ENCODE assay signal across 18 cellular contexts in genomic region chr16:54266363-54266955, GRCh38. TPM values are rescaled to one million over a fixed set of nuclear protein-coding genes. Genes with fewer than 3 reads are reported as not detected.
A peak's percentile ranks its signal among the peaks of the same experiment; 100 is the strongest.
DNase-seq lines count a peak whose midpoint lies in the region; ATAC-seq and TF ChIP-seq lines count a peak whose summit lies in the region.
"Had no signal": no experiment of that assay in that cellular context is flagged by ENCODE, and none has a peak within 500 bp of the region (broad histone marks: within the 10 kb centered on the region; RNA-seq: fewer than 3 reads in every experiment).

No MANE protein-coding gene starts in this region.

- 0 out of 2 replicates have a peak overlapping the region, but pooled peaks have one; percentile 7 for H3K4me2 ChIP-seq in PC-9

- DNase-seq in EH (ENCODE audit: low read depth), result peak; percentile 21
- DNase-seq in PC-9, result peak in 1 of 2 experiments; percentile 55
- peak; percentile 71 for DNase-seq in fibroblast of mammary gland (ENCODE audit: low read depth)
- DNase-seq in right lobe of liver, result peak in 1 of 3 donors; percentile 58
- DNase-seq in NK-92 (lab: John Stamatoyannopoulos, UW; ENCODE audit: unreplicated experiment), result no peak
- DNase-seq: activated CD8-positive, alpha-beta T cell treated with anti-CD3 and anti-CD28 coated beads, Interleukin-2, amount 10 ng/mL, durations not matched to agents 7 days and 5 days; anterior cingulate cortex; NCI-H1436; NCI-H510A; PC-3; SW 1271; uterus; WERI-Rb-1 had no signal

- no peak overlapping the region for H3K27ac ChIP-seq in PC-9
- peak overlapping the region in 2 of 3 donors; percentile 54 to 72 for H3K27ac ChIP-seq in right lobe of liver
- H3K27ac ChIP-seq: epithelial cell of prostate, uterus, WERI-Rb-1 had no signal

- peak; percentile 29 for TF ChIP-seq POLR2A in right lobe of liver (IDR thresholded peaks at IDR 0.05)

- intact Hi-C loops in PC-9 (cut with micrococcal nuclease; ENCODE audit: unreplicated experiment), result no loop called here
- intact Hi-C loops in right lobe of liver (cut with DNase I), result no loop called here

- H3F3A ChIP-seq in PC-9 (ENCODE audit: insufficient read depth, low read depth), result peaks cover 9% of the 10 kb centered on the region; the same call in 1 of the 2 replicates

- H3K9me3 ChIP-seq in PC-9 (ENCODE audit: insufficient read depth, low read depth) (no peaks in the 10 kb centered on the region), right lobe of liver (no peaks in the 10 kb centered on the region)
- H3K9me3 ChIP-seq: uterus had no signal

- WGBS in right lobe of liver (ENCODE audit: insufficient coverage, low coverage, low lambda C conversion rate, missing lambda C conversion rate), result 19% methylated on average over 4 of the region's 4 CpGs

- H3K4me3 ChIP-seq in PC-9, result no peak overlapping the region
- H3K4me3 ChIP-seq in fibroblast of mammary gland (ENCODE audit: control insufficient read depth, low read depth, low read length), result no peak overlapping the region
- H3K4me3 ChIP-seq in right lobe of liver, result no peak overlapping the region
- H3K4me3 ChIP-seq: uterus had no signal

- POLR2A ChIA-PET in PC-9 (lab: Charles Lee; ENCODE audit: unreplicated experiment), result no interaction called here

- CTCF ChIA-PET in PC-9 (lab: Charles Lee), result no interaction called here

- no peaks in the 10 kb centered on the region for H3K9me2 ChIP-seq in PC-9 (ENCODE audit: insufficient read depth)

- H3K79me2 ChIP-seq in PC-9 (ENCODE audit: low read depth), result no peaks in the 10 kb centered on the region

- no peaks in the 10 kb centered on the region for H3K27me3 ChIP-seq in PC-9 (ENCODE audit: insufficient read depth, low read depth)
- H3K27me3 ChIP-seq in right lobe of liver, result no peaks in the 10 kb centered on the region
- H3K27me3 ChIP-seq: uterus had no signal

- H3K4me1 ChIP-seq in PC-9 (replicated peaks; ENCODE audit: insufficient read depth) (peaks cover 13% of the 10 kb centered on the region; the same call in 1 of the 2 replicates), right lobe of liver (peaks cover 0 to 34% (median 13%) of the 10 kb centered on the region in 4 donors)
- H3K4me1 ChIP-seq: uterus had no signal

- no peaks in the 10 kb centered on the region for H4K20me1 ChIP-seq in PC-9 (ENCODE audit: insufficient read depth)

- H3K36me3 ChIP-seq in PC-9 (ENCODE audit: low read depth) (no peaks in the 10 kb centered on the region), right lobe of liver (no peaks in the 10 kb centered on the region)
- H3K36me3 ChIP-seq: uterus, WERI-Rb-1 had no signal

- no peak for TF ChIP-seq CTCF in PC-9 (conservative IDR thresholded peaks at IDR 0.05)
- no peak for TF ChIP-seq CTCF in fibroblast of mammary gland (conservative IDR thresholded peaks at IDR 0.05; ENCODE audit: control insufficient read depth, insufficient read depth, low read depth, low read length)
- no peak for TF ChIP-seq CTCF in right lobe of liver (IDR thresholded peaks at IDR 0.05)

- no TSS peak for BruUV-seq in PC-9 (replicated peaks; lab: Mats Ljungman, UMichigan)

- ATAC-seq in right lobe of liver (peak; percentile 89 to 97 (median 94)), GM18873 (IDR thresholded peaks at IDR 0.05; ENCODE audit: low FRiP score, unreplicated experiment) (no peak), GM18520 (IDR thresholded peaks at IDR 0.05; ENCODE audit: unreplicated experiment) (no peak), GM18909 (IDR thresholded peaks at IDR 0.05; ENCODE audit: poor library complexity, unreplicated experiment) (no peak)
- ATAC-seq: activated CD8-positive, alpha-beta T cell treated with anti-CD3 and anti-CD28 coated beads, Interleukin-2, amount 10 ng/mL, durations not matched to agents 7 days and 5 days; HCT116; PC-3 had no signal

- H2AFZ ChIP-seq in PC-9, result no peak overlapping the region

RNA-seq across cellular contexts. Expression of gene IRX3, which starts 20.1 kb away (rescaled TPM):
- total RNA-seq in PC-9 (2021) (13.1 and 16.0 TPM in 2 replicates), right lobe of liver (1 to 10 TPM in 1 of 6 experiments, under 1 TPM in 5; 0.25 to 1.3 (median 0.61) TPM)
- total RNA-seq: activated CD8-positive, alpha-beta T cell treated with anti-CD3 and anti-CD28 coated beads, Interleukin-2, amount 10 ng/mL, durations not matched to agents 7 days and 5 days; PC-3 had no signal

Comparison
In these comparisons a context has a peak if more than half of its experiments do, and no peak if none do; other contexts are left out.
1. ATAC-seq: peak in right lobe of liver (4 of 4); none in GM18873 (single experiment), GM18520 (single experiment) and GM18909 (single experiment).